Comparison of ENCODE assay signal across 18 cellular contexts in the genomic region with DNA sequence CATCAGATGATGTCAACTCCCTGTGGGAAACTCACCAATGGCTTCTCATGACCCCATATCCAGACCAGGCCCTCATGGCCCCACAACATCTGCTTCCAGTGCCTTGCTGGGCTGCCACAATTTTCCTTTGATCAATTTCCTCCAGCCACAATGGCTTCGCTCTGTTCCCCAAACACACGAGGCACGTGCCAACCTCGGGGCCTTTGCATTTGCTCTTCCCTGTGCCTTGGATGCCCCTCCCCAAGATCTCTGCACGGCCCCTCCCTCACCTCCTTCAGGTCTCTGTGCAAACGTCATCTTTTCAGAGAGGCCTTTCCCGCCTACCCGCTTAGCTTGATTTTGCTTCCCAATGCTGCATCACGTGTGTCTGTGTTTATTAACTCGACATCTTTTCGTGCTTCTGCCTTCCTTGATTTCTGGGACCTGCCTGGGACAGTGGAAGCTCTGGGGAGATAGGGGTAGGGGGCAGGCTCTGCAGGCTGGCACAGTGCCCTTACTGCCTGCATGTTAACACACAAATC. TPM values are rescaled to one million over a fixed set of nuclear protein-coding genes. Genes with fewer than 3 reads are reported as not detected.
DNase-seq lines count a peak whose midpoint lies in the region; ATAC-seq, FAIRE-seq and TF ChIP-seq lines count a peak whose summit lies in the region.
"Had no signal": no experiment of that assay in that cellular context is flagged by ENCODE, and none has a peak within 500 bp of the region (broad histone marks: within the 10 kb centered on the region; RNA-seq: fewer than 3 reads in every experiment).

No MANE protein-coding gene starts in this region.

- H3K4me1 Mint-ChIP-seq in GM23338 (peaks cover 38% of the 10 kb centered on the region), chondrocyte (ENCODE audit: low read depth) (peaks cover 63% of the 10 kb centered on the region), nephron progenitor cell (peaks cover 39% of the 10 kb centered on the region)

- H2AFZ ChIP-seq in GM23338, result no peak overlapping the region
- H2AFZ ChIP-seq in osteoblast (ENCODE audit: low read length), result no peak overlapping the region
- H2AFZ ChIP-seq: hepatocyte had no signal

- H3F3A ChIP-seq in GM23338 (replicated peaks; ENCODE audit: low read depth), result peaks cover 7% of the 10 kb centered on the region; the same call in 1 of the 2 replicates

- H3K9me2 ChIP-seq in GM23338 (ENCODE audit: insufficient read depth), result no peaks in the 10 kb centered on the region

- peak overlapping the region; percentile 72 to 95; a peak in 4 of 6 replicates for H3K27ac ChIP-seq in A549
- H3K27ac ChIP-seq in GM23338 (ENCODE audit: low read depth), result no peak overlapping the region
- no peak overlapping the region for H3K27ac ChIP-seq in kidney (ENCODE audit: low read depth in 2 of 2, low read length in 2 of 2)
- no peak overlapping the region for H3K27ac ChIP-seq in osteoblast (ENCODE audit: low read depth, low read length)
- H3K27ac ChIP-seq: cardiac muscle cell, hepatocyte had no signal

- H3K9me3 Mint-ChIP-seq in GM23338, result no peaks in the 10 kb centered on the region
- H3K9me3 Mint-ChIP-seq in chondrocyte (ENCODE audit: low read depth), result no peaks in the 10 kb centered on the region
- H3K9me3 Mint-ChIP-seq in nephron progenitor cell, result no peaks in the 10 kb centered on the region
- H3K9me3 Mint-ChIP-seq: activated CD8-positive, alpha-beta T cell treated with anti-CD3 and anti-CD28 coated beads for 36 hours had no signal

- ATAC-seq in A549 (no peak), GM23338 (no peak)
- ATAC-seq: activated CD8-positive, alpha-beta T cell treated with anti-CD3 and anti-CD28 coated beads for 36 hours had no signal

- TF ChIP-seq CTCF in A549 (IDR thresholded peaks at IDR 0.05) (no peak), GM23338 (conservative IDR thresholded peaks at IDR 0.05; ENCODE audit: low read depth in 2 of 2) (no peak), chondrocyte (IDR thresholded peaks at IDR 0.05) (no peak), nephron progenitor cell (IDR thresholded peaks at IDR 0.05) (no peak), kidney (IDR thresholded peaks at IDR 0.05; ENCODE audit: borderline replicate concordance, extremely low read depth, insufficient read depth) (no peak), osteoblast (IDR thresholded peaks at IDR 0.05; ENCODE audit: extremely low read depth, low read depth, low read length) (no peak)

- H3K4me3 ChIP-seq in A549 (no peak overlapping the region), GM23338 (no peak overlapping the region), kidney (ENCODE audit: low read length in 2 of 2) (no peak overlapping the region), osteoblast (ENCODE audit: insufficient read depth, low read length) (no peak overlapping the region)
- H3K4me3 ChIP-seq: adrenal gland, cardiac muscle cell, hepatocyte had no signal

- no peak overlapping the region for H3K4me2 ChIP-seq in A549
- no peak overlapping the region for H3K4me2 ChIP-seq in GM23338
- no peak overlapping the region for H3K4me2 ChIP-seq in osteoblast (ENCODE audit: insufficient read depth, low read length)
- H3K4me2 ChIP-seq: hepatocyte had no signal

- CTCF ChIA-PET in A549 (lab: Yijun Ruan, JAX), result interaction anchor here (1.1 to 9.6 kb wide), 7 partner anchors 12 to 654 kb away, joined by 3 to 123 read pairs (median 4); a partner anchor contains a TSS

- TF ChIP-seq EP300 in A549 (IDR thresholded peaks at IDR 0.05), result no peak

- H3K27ac Mint-ChIP-seq in GM23338 (peak overlapping the region; percentile 39), chondrocyte (ENCODE audit: unreplicated experiment) (peak overlapping the region; percentile 94), nephron progenitor cell (peak overlapping the region; percentile 36)
- H3K27ac Mint-ChIP-seq: activated CD8-positive, alpha-beta T cell treated with anti-CD3 and anti-CD28 coated beads for 36 hours had no signal

- H3K79me2 ChIP-seq in GM23338 (replicated peaks; ENCODE audit: insufficient read depth) (peaks cover 17% of the 10 kb centered on the region), osteoblast (ENCODE audit: insufficient read depth, low read length) (peaks cover 82% of the 10 kb centered on the region)

- peaks cover 44% of the 10 kb centered on the region for H3K36me3 Mint-ChIP-seq in GM23338 (ENCODE audit: low read depth)
- H3K36me3 Mint-ChIP-seq in chondrocyte (ENCODE audit: low read depth), result peaks cover 18% of the 10 kb centered on the region
- peaks cover 33% of the 10 kb centered on the region for H3K36me3 Mint-ChIP-seq in nephron progenitor cell (ENCODE audit: low read depth)

- POLR2A ChIA-PET in A549 (lab: Yijun Ruan, JAX), result interaction anchor here (0.5 kb wide), 1 partner anchor 318 kb away, joined by 4 read pairs; no protein-coding TSS in a partner anchor

- H3K9ac ChIP-seq in kidney (ENCODE audit: low read length in 2 of 2), result no peak overlapping the region

- DNase-seq in A549 (ENCODE audit: low read depth in 1 of 2, low spot score in 1 of 2), result no peak
- no peak for DNase-seq in GM23338 (ENCODE audit: low spot score)
- no peak for DNase-seq in chondrocyte (ENCODE audit: low spot score)
- DNase-seq in nephron progenitor cell, result no peak
- DNase-seq in stimulated activated CD8-positive, alpha-beta memory T cell treated with anti-CD3 and anti-CD28 coated beads, Interleukin-4, amount 100 ng/mL, for 48 hours, result no peak
- no peak for DNase-seq in kidney
- no peak for DNase-seq in osteoblast (ENCODE audit: insufficient read length, low spot score, missing footprints)
- no peak for DNase-seq in SK-N-DZ (ENCODE audit: low spot score)
- DNase-seq: activated CD8-positive, alpha-beta T cell treated with anti-CD3 and anti-CD28 coated beads for 36 hours; activated T-cell treated with anti-CD3 and anti-CD28 coated beads, Interleukin-2, amount 50 U/mL, for 48 hours; adrenal gland; effector CD4-positive, alpha-beta T cell; NCI-H1694 treated with DMSO at 0.1 percent for 48 hours; NCI-H446 treated with DMSO at 0.1 percent for 48 hours; stimulated activated naive CD4-positive, alpha-beta T cell treated with Interleukin-2 at 50 U/mL for 16 hours had no signal

- intact Hi-C loops in kidney (cut with DNase I), result no loop called here

- H3K9me3 ChIP-seq in A549 (no peaks in the 10 kb centered on the region), kidney (ENCODE audit: control insufficient read depth in 1 of 2, low read length in 2 of 2) (no peaks in the 10 kb centered on the region), osteoblast (ENCODE audit: low read depth, low read length) (no peaks in the 10 kb centered on the region)
- H3K9me3 ChIP-seq: adrenal gland had no signal

- no peak for TF ChIP-seq POLR2A in A549 (IDR thresholded peaks at IDR 0.05; ENCODE audit: low read length)

- no peak for FAIRE-seq in A549 (lab: Jason Lieb, UNC)
- FAIRE-seq in kidney (lab: Jason Lieb, UNC), result no peak
- FAIRE-seq: islet of Langerhans had no signal

- H3K4me3 Mint-ChIP-seq in GM23338, result no peak overlapping the region; the same call in 2 of the 3 replicates
- no peak overlapping the region for H3K4me3 Mint-ChIP-seq in chondrocyte (ENCODE audit: unreplicated experiment)
- peak overlapping the region; percentile 5 for H3K4me3 Mint-ChIP-seq in nephron progenitor cell
- H3K4me3 Mint-ChIP-seq: activated CD8-positive, alpha-beta T cell treated with anti-CD3 and anti-CD28 coated beads for 36 hours had no signal

- H3K4me1 ChIP-seq in A549 (peaks cover 80% of the 10 kb centered on the region), GM23338 (ENCODE audit: insufficient read depth) (peaks cover 12% of the 10 kb centered on the region), kidney (ENCODE audit: control insufficient read depth in 1 of 2, insufficient read depth in 1 of 2, low read depth in 1 of 2, low read length in 2 of 2) (peaks cover 0 to 18% of the 10 kb centered on the region in 2 donors), osteoblast (ENCODE audit: insufficient read depth, low read length) (peaks cover 45% of the 10 kb centered on the region)

- peaks cover 5% of the 10 kb centered on the region; the same call in 1 of the 2 replicates for H3K36me3 ChIP-seq in GM23338 (ENCODE audit: insufficient read depth)
- peaks cover 6 to 20% of the 10 kb centered on the region in 2 donors for H3K36me3 ChIP-seq in kidney (ENCODE audit: control insufficient read depth in 1 of 2, insufficient read depth in 2 of 2, low read length in 2 of 2)
- peaks cover 43% of the 10 kb centered on the region for H3K36me3 ChIP-seq in osteoblast (ENCODE audit: insufficient read depth, low read length)

- no peaks in the 10 kb centered on the region for H3K27me3 ChIP-seq in GM23338 (ENCODE audit: insufficient read depth)
- no peaks in the 10 kb centered on the region for H3K27me3 ChIP-seq in osteoblast (ENCODE audit: insufficient read depth, low read length)
- H3K27me3 ChIP-seq: adrenal gland, cardiac muscle cell, hepatocyte had no signal

- H4K20me1 ChIP-seq in GM23338 (replicated peaks; ENCODE audit: insufficient read depth), result peaks cover 13% of the 10 kb centered on the region
- peaks cover 11% of the 10 kb centered on the region for H4K20me1 ChIP-seq in osteoblast (ENCODE audit: insufficient read depth, low read length)

- peaks cover 8% of the 10 kb centered on the region for H3K27me3 Mint-ChIP-seq in GM23338 (ENCODE audit: insufficient read depth, low read depth, poor library complexity)
- no peaks in the 10 kb centered on the region for H3K27me3 Mint-ChIP-seq in chondrocyte (ENCODE audit: low read depth)
- H3K27me3 Mint-ChIP-seq in nephron progenitor cell (ENCODE audit: low read depth, poor library complexity), result no peaks in the 10 kb centered on the region
- H3K27me3 Mint-ChIP-seq: activated CD8-positive, alpha-beta T cell treated with anti-CD3 and anti-CD28 coated beads for 36 hours had no signal

- WGBS in A549 (ENCODE audit: missing lambda C conversion rate), result 88% methylated on average over 11 of the region's 11 CpGs

- TF ChIP-seq RAD21 in A549 (conservative IDR thresholded peaks at IDR 0.05 in 1 of 2, IDR thresholded peaks at IDR 0.05 in 1 of 2), result no peak

RNA-seq across cellular contexts. Expression of a gene that starts 13.1 kb away (rescaled TPM):
- polyA plus RNA-seq in A549 (2011; rRNA removed), result 24.5 and 33.5 TPM in 2 replicates
- polyA plus RNA-seq in A549 (2012; cell fraction: cytosol; rRNA removed), result 42.2 and 62.3 TPM in 2 replicates
- polyA plus RNA-seq in A549 (2012; cell fraction: nucleus; rRNA removed), result 37.3 and 53.0 TPM in 2 replicates
- 23.1 to 26.5 TPM (median 25.8 TPM) in 3 replicates for polyA plus RNA-seq in A549 (2017; fragmentation: RNase III; extraction: RNeasy Plus Mini Kit Qiagen cat#74134 plus additional on column Dnase treatment)
- polyA minus RNA-seq in A549 (2011; rRNA and poly(A)+ RNA removed), result 59.2 and 69.8 TPM in 2 replicates
- 33.0 and 43.6 TPM in 2 replicates for total RNA-seq in GM23338 (2014; rRNA removed; shearing (Covaris generic))
- 31.6 and 34.5 TPM in 2 replicates for polyA plus RNA-seq in GM23338 (2016; fragmentation: Nextera tagmentation; extraction: Ambion mirVana)
- total RNA-seq in chondrocyte, result 36.8 to 42.3 TPM (median 41.4 TPM) in 3 replicates
- 16.3 TPM for total RNA-seq in kidney
- 18.3 TPM for polyA plus RNA-seq in kidney (ENCODE audit: insufficient read depth, low read depth, low replicate concordance)
- 33.3 and 37.6 TPM in 2 replicates for total RNA-seq in osteoblast
- 39.0 and 41.6 TPM in 2 replicates for polyA plus RNA-seq in SK-N-DZ (2014; cell fraction: cytosol; rRNA removed)
- 19.4 and 20.3 TPM in 2 replicates for polyA plus RNA-seq in SK-N-DZ (2014; cell fraction: nucleus; rRNA removed)

RNA-seq across cellular contexts. Expression of a gene that starts 27.4 kb away (rescaled TPM):
- polyA plus RNA-seq in A549 (2011; rRNA removed) (114 and 141 TPM in 2 replicates), A549 (2017; fragmentation: RNase III; extraction: RNeasy Plus Mini Kit Qiagen cat#74134 plus additional on column Dnase treatment) (129 to 143 TPM (median 130 TPM) in 3 replicates), GM23338 (2016; fragmentation: Nextera tagmentation; extraction: Ambion mirVana) (293 and 302 TPM in 2 replicates), kidney (ENCODE audit: insufficient read depth, low read depth, low replicate concordance) (105 TPM)
- polyA plus RNA-seq in A549 (2012; cell fraction: cytosol; rRNA removed), result 71.2 and 72.5 TPM in 2 replicates
- 26.1 and 63.7 TPM in 2 replicates for polyA plus RNA-seq in A549 (2012; cell fraction: nucleus; rRNA removed)
- 62.8 and 69.9 TPM in 2 replicates for polyA minus RNA-seq in A549 (2011; rRNA and poly(A)+ RNA removed)
- 85.7 and 105 TPM in 2 replicates for total RNA-seq in GM23338 (2014; rRNA removed; shearing (Covaris generic))
- total RNA-seq in chondrocyte (79.8 to 100 TPM (median 82.0 TPM) in 3 replicates), kidney (99.1 TPM), osteoblast (90.8 and 100 TPM in 2 replicates)
- polyA plus RNA-seq in SK-N-DZ (2014; cell fraction: cytosol; rRNA removed), result 79.0 and 79.5 TPM in 2 replicates
- polyA plus RNA-seq in SK-N-DZ (2014; cell fraction: nucleus; rRNA removed), result 52.4 and 140 TPM in 2 replicates

RNA-seq across cellular contexts. Expression of a gene that starts 50.2 kb away (rescaled TPM):
- polyA plus RNA-seq in A549 (2011; rRNA removed) (35.9 and 45.4 TPM in 2 replicates), A549 (2017; fragmentation: RNase III; extraction: RNeasy Plus Mini Kit Qiagen cat#74134 plus additional on column Dnase treatment) (58.9 to 74.0 TPM (median 66.6 TPM) in 3 replicates), GM23338 (2016; fragmentation: Nextera tagmentation; extraction: Ambion mirVana) (20.6 and 23.7 TPM in 2 replicates), kidney (ENCODE audit: insufficient read depth, low read depth, low replicate concordance) (33.6 TPM)
- 71.1 and 106 TPM in 2 replicates for polyA plus RNA-seq in A549 (2012; cell fraction: cytosol; rRNA removed)
- polyA plus RNA-seq in A549 (2012; cell fraction: nucleus; rRNA removed), result 82.9 and 128 TPM in 2 replicates
- polyA minus RNA-seq in A549 (2011; rRNA and poly(A)+ RNA removed), result 18.3 and 20.0 TPM in 2 replicates
- 20.5 and 25.4 TPM in 2 replicates for total RNA-seq in GM23338 (2014; rRNA removed; shearing (Covaris generic))
- total RNA-seq in chondrocyte (20.4 to 81.4 TPM (median 78.7 TPM) in 3 replicates), kidney (81.4 TPM), osteoblast (75.7 and 79.3 TPM in 2 replicates)
- polyA plus RNA-seq in SK-N-DZ (2014; cell fraction: cytosol; rRNA removed), result 13.0 and 16.6 TPM in 2 replicates
- polyA plus RNA-seq in SK-N-DZ (2014; cell fraction: nucleus; rRNA removed), result 9.2 and 13.7 TPM in 2 replicates

Comparison
In these comparisons a context has a peak if more than half of its experiments do, and no peak if none do; other contexts are left out.
1. H3K27ac ChIP-seq: peak in A549 (2 of 2); none in GM23338 (single experiment), kidney (0 of 2) and osteoblast (single experiment).
2. H3K27ac Mint-ChIP-seq: peak in every context shown above with its lines; median percentile 94 in chondrocyte; 39 in GM23338; 36 in nephron progenitor cell.